In genomic region chr22:42075277-42075676, GRCh38 we compare ENCODE assay signal across 12 cellular contexts. TPM values are rescaled to one million over a fixed set of nuclear protein-coding genes. Genes with fewer than 3 reads are reported as not detected.
DNase-seq lines count a peak whose midpoint lies in the region; ATAC-seq and TF ChIP-seq lines count a peak whose summit lies in the region.
"Had no signal": no experiment of that assay in that cellular context is flagged by ENCODE, and none has a peak within 500 bp of the region (broad histone marks: within the 10 kb centered on the region; RNA-seq: fewer than 3 reads in every experiment).

No MANE protein-coding gene starts in this region.

- no peaks in the 10 kb centered on the region for H3K9me3 Mint-ChIP-seq in naive thymus-derived CD8-positive, alpha-beta T cell

- H3K27ac ChIP-seq in heart left ventricle, result peak overlapping the region in 11 of 12 donors; percentile 83 to 95 (median 89)
- peak overlapping the region; percentile 76 for H3K27ac ChIP-seq in urinary bladder (ENCODE audit: low read depth)

- H3K4me3 ChIP-seq in heart left ventricle (peak overlapping the region in 7 of 12 donors; percentile 61 to 84 (median 83)), choroid plexus epithelial cell (ENCODE audit: low read depth, low read length) (peak overlapping the region; percentile 87), urinary bladder (ENCODE audit: low read depth, low read length) (no peak overlapping the region)

- no peaks in the 10 kb centered on the region for H3K27me3 ChIP-seq in heart left ventricle

- no peak for TF ChIP-seq POLR2A in heart left ventricle (IDR thresholded peaks at IDR 0.05)

- H3K36me3 ChIP-seq in heart left ventricle (peaks cover 0 to 25% (median 8%) of the 10 kb centered on the region in 9 donors), urinary bladder (ENCODE audit: insufficient read depth) (no peaks in the 10 kb centered on the region)

- TF ChIP-seq CTCF in heart left ventricle (IDR thresholded peaks at IDR 0.05) (no peak), choroid plexus epithelial cell (conservative IDR thresholded peaks at IDR 0.05; ENCODE audit: low read depth, low read length) (no peak)

- ATAC-seq in heart left ventricle, result no peak
- no peak for ATAC-seq in Right ventricle myocardium superior (ENCODE audit: poor library complexity)
- ATAC-seq in naive thymus-derived CD8-positive, alpha-beta T cell, result no peak

- H3K4me1 ChIP-seq in heart left ventricle (peaks cover 5 to 61% (median 38%) of the 10 kb centered on the region in 12 donors), urinary bladder (ENCODE audit: insufficient read depth) (no peaks in the 10 kb centered on the region)

- H3K36me3 Mint-ChIP-seq in naive thymus-derived CD8-positive, alpha-beta T cell, result no peaks in the 10 kb centered on the region

- peaks cover 21 to 58% (median 44%) of the 10 kb centered on the region in 4 donors for H3K4me1 Mint-ChIP-seq in naive thymus-derived CD8-positive, alpha-beta T cell

- DNase-seq in heart left ventricle, result no peak
- no peak for DNase-seq in Right ventricle myocardium superior
- no peak for DNase-seq in choroid plexus epithelial cell (ENCODE audit: low read depth)
- DNase-seq in naive thymus-derived CD8-positive, alpha-beta T cell, result peak in 1 of 10 donors; percentile 7
- DNase-seq in NCI-H2171 (lab: John Stamatoyannopoulos, UW), result no peak
- DNase-seq in GF-D8 (lab: John Stamatoyannopoulos, UW), result no peak
- DNase-seq in DMS 273 treated with DMSO at 0.1 percent for 48 hours (lab: John Stamatoyannopoulos, UW), result no peak
- DNase-seq: Calu3; effector CD4-positive, alpha-beta T cell; GOT3; NCI-H1105 treated with DMSO at 0.1 percent for 48 hours had no signal

- WGBS in heart left ventricle, 4 donors, result 89 to 96% (median 91%) methylated on average over 3 of the region's 3 CpGs
- 83% methylated on average over 3 of the region's 3 CpGs for WGBS in urinary bladder

- H3K27me3 Mint-ChIP-seq in naive thymus-derived CD8-positive, alpha-beta T cell, result no peaks in the 10 kb centered on the region

- no peaks in the 10 kb centered on the region for H3K9me3 ChIP-seq in heart left ventricle

- intact Hi-C loops in heart left ventricle (cut with DNase I), result loop anchor here in 2 of 10 donors (10.0 kb wide), 3 partner anchors 200 to 390 kb away; partner anchors contain the start of genes SNU13 (in 1 of the 2), SREBF2 (in 1 of the 2) and TCF20 (in 1 of the 2)
- intact Hi-C loops in Right ventricle myocardium superior (cut with DNase I), result no loop called here

- POLR2A ChIA-PET in naive thymus-derived CD8-positive, alpha-beta T cell (lab: Charles Lee), result interaction anchor here (0.8 to 7.3 kb wide), 3 partner anchors 9 to 369 kb away, joined by 3 to 163 read pairs (median 4); partner anchors contain the start of gene NDUFA6

- H3K27ac Mint-ChIP-seq in naive thymus-derived CD8-positive, alpha-beta T cell, result peak overlapping the region in 6 of 10 donors; percentile 17 to 73 (median 71)

- peak overlapping the region in 9 of 10 donors; percentile 35 to 97 (median 56) for H3K4me3 Mint-ChIP-seq in naive thymus-derived CD8-positive, alpha-beta T cell

RNA-seq across cellular contexts. Expression of gene PHETA2, which starts 1.2 kb away (rescaled TPM):
- total RNA-seq in heart left ventricle, result 1 to 10 TPM; 1.8 to 6.9 (median 4.7) TPM
- polyA plus RNA-seq in heart left ventricle, result 1 to 10 TPM; 2.6 to 6.3 TPM
- total RNA-seq in Right ventricle myocardium superior, result 4.2 TPM
- total RNA-seq in naive thymus-derived CD8-positive, alpha-beta T cell, result 1 to 10 TPM in 1 of 2 experiments, under 1 TPM in 1; 0.74 to 1.6 TPM
- under 1 TPM; 0.08 to 0.17 (median 0.13) TPM for polyA plus RNA-seq in naive thymus-derived CD8-positive, alpha-beta T cell
- total RNA-seq in urinary bladder, result 26.0 TPM
- 17.3 TPM for polyA plus RNA-seq in urinary bladder

RNA-seq across cellular contexts. Expression of gene SMDT1, which starts 4.2 kb away (rescaled TPM):
- 100 to 1,000 TPM in 7 of 9 donors, 10 to 100 TPM in 2; 15.3 to 179 (median 115) TPM for total RNA-seq in heart left ventricle
- polyA plus RNA-seq in heart left ventricle, result 100 to 1,000 TPM; 121 to 235 TPM
- total RNA-seq in Right ventricle myocardium superior, result 179 TPM
- total RNA-seq in naive thymus-derived CD8-positive, alpha-beta T cell, result 10 to 100 TPM; 86.6 to 99.9 TPM
- polyA plus RNA-seq in naive thymus-derived CD8-positive, alpha-beta T cell, result 100 to 1,000 TPM; 152 to 294 (median 179) TPM
- total RNA-seq in urinary bladder, result 10.0 TPM
- 86.1 TPM for polyA plus RNA-seq in urinary bladder

RNA-seq across cellular contexts. Expression of gene NAGA, which starts 4.7 kb away (rescaled TPM):
- total RNA-seq in heart left ventricle, result 10 to 100 TPM; 10.6 to 48.3 (median 13.8) TPM
- polyA plus RNA-seq in heart left ventricle, result 10 to 100 TPM in 1 of 2 donors, 1 to 10 TPM in 1; 5.2 to 14.7 TPM
- total RNA-seq in Right ventricle myocardium superior, result 11.8 TPM
- 1 to 10 TPM; 7.8 to 9.1 TPM for total RNA-seq in naive thymus-derived CD8-positive, alpha-beta T cell
- polyA plus RNA-seq in naive thymus-derived CD8-positive, alpha-beta T cell, result 10 to 100 TPM in 2 of 3 donors, 1 to 10 TPM in 1; 8.2 to 11.2 (median 10.2) TPM
- 38.6 TPM for total RNA-seq in urinary bladder
- polyA plus RNA-seq in urinary bladder, result 30.9 TPM

RNA-seq across cellular contexts. Expression of gene NDUFA6, which starts 15.3 kb away (rescaled TPM):
- total RNA-seq in heart left ventricle, result 100 to 1,000 TPM; 159 to 294 (median 255) TPM
- polyA plus RNA-seq in heart left ventricle, result 100 to 1,000 TPM; 314 to 601 TPM
- 298 TPM for total RNA-seq in Right ventricle myocardium superior
- total RNA-seq in naive thymus-derived CD8-positive, alpha-beta T cell, result 10 to 100 TPM; 41.0 to 41.1 TPM
- polyA plus RNA-seq in naive thymus-derived CD8-positive, alpha-beta T cell, result 100 to 1,000 TPM; 106 to 137 (median 115) TPM
- total RNA-seq in urinary bladder, result 54.0 TPM
- 118 TPM for polyA plus RNA-seq in urinary bladder

RNA-seq across cellular contexts. Expression of gene CYP2D6, which starts 55.3 kb away (rescaled TPM):
- under 1 TPM in 8 of 9 donors, not detected in 1; 0.12 to 0.47 (median 0.30) TPM for total RNA-seq in heart left ventricle
- under 1 TPM; 0.19 to 0.23 TPM for polyA plus RNA-seq in heart left ventricle
- total RNA-seq in Right ventricle myocardium superior, result not detected
- 1 to 10 TPM; 9.2 to 9.6 TPM for total RNA-seq in naive thymus-derived CD8-positive, alpha-beta T cell
- under 1 TPM in 1 of 3 donors, not detected in 2; 0.12 TPM for polyA plus RNA-seq in naive thymus-derived CD8-positive, alpha-beta T cell
- total RNA-seq in urinary bladder, result 0.48 TPM
- polyA plus RNA-seq in urinary bladder, result 0.61 TPM
